21 cellular contexts compared by ENCODE assay signal in genomic region chr17:68449021-68449739, GRCh38. TPM values are rescaled to one million over a fixed set of nuclear protein-coding genes. Genes with fewer than 3 reads are reported as not detected.
DNase-seq lines count a peak whose midpoint lies in the region; ATAC-seq and TF ChIP-seq lines count a peak whose summit lies in the region.
"Had no signal": no experiment of that assay in that cellular context is flagged by ENCODE, and none has a peak within 500 bp of the region (broad histone marks: within the 10 kb centered on the region; RNA-seq: fewer than 3 reads in every experiment).

No MANE protein-coding gene starts in this region.

- no peak for ATAC-seq in HG03135 (IDR thresholded peaks at IDR 0.05; ENCODE audit: unreplicated experiment)

- H3K27me3 ChIP-seq in HAP-1 (ENCODE audit: low read depth) = no peaks in the 10 kb centered on the region

- H3K27ac ChIP-seq in C4-2B = peak overlapping the region; percentile 14; the same call in 1 of the 2 replicates
- H3K27ac ChIP-seq: HL-60, RWPE1 had no signal

- H3K36me3 Mint-ChIP-seq in endothelial cell (ENCODE audit: low read depth, unreplicated experiment) (peaks cover 29% of the 10 kb centered on the region), neural crest cell (ENCODE audit: low read depth) (peaks cover 4% of the 10 kb centered on the region)

- no peak overlapping the region for H3K4me3 ChIP-seq in HAP-1

- no peaks in the 10 kb centered on the region for H3K9me3 Mint-ChIP-seq in endothelial cell (ENCODE audit: unreplicated experiment)
- no peaks in the 10 kb centered on the region for H3K9me3 Mint-ChIP-seq in neural crest cell
- H3K9me3 Mint-ChIP-seq: CD4-positive, alpha-beta memory T cell; HFFc6 had no signal

- in situ Hi-C loops in HAP-1 (cut with MboI; ENCODE audit: low sequenced_read_pairs) = no loop called here

- no peak for TF ChIP-seq CTCF in C4-2B (conservative IDR thresholded peaks at IDR 0.05)
- TF ChIP-seq CTCF in endothelial cell (IDR thresholded peaks at IDR 0.05; ENCODE audit: unreplicated experiment) = no peak
- no peak for TF ChIP-seq CTCF in neural crest cell (conservative IDR thresholded peaks at IDR 0.05)

- peaks cover 18% of the 10 kb centered on the region for H3K4me1 Mint-ChIP-seq in endothelial cell (ENCODE audit: unreplicated experiment)
- no peaks in the 10 kb centered on the region for H3K4me1 Mint-ChIP-seq in neural crest cell

- no peaks in the 10 kb centered on the region for H3K9me3 ChIP-seq in HAP-1
- H3K9me3 ChIP-seq: SK-N-SH had no signal

- peaks cover 8% of the 10 kb centered on the region for H3K4me1 ChIP-seq in HAP-1

- H3K36me3 ChIP-seq in HAP-1 (replicated peaks) = no peaks in the 10 kb centered on the region

- H3K27ac Mint-ChIP-seq in endothelial cell (ENCODE audit: unreplicated experiment) (peak overlapping the region; percentile 31), neural crest cell (ENCODE audit: unreplicated experiment) (peak overlapping the region; percentile 67)
- H3K27ac Mint-ChIP-seq: CD4-positive, alpha-beta memory T cell; HFFc6 had no signal

- DNase-seq in HAP-1 (ENCODE audit: low spot score in 2 of 2) (peak; percentile 23 to 35), endothelial cell (ENCODE audit: low spot score) (no peak), neural crest cell (ENCODE audit: low read depth, low spot score) (no peak), DMS153 (lab: John Stamatoyannopoulos, UW) (no peak)
- no peak for DNase-seq in stimulated activated CD4-positive, alpha-beta T cell treated with anti-CD3 and anti-CD28 coated beads, Interleukin-1b, Interleukin-23, amount 100 ng/mL, for 48 hours
- DNase-seq: CD4-positive, alpha-beta memory T cell; DMS53; GDM1; HFFc6; KG1; NCI-H1092; NCI-H1436; NCI-H187 treated with DMSO at 0.1 percent for 48 hours; NCI-H2107; NCI-H748 treated with DMSO at 0.1 percent for 48 hours; SHP77 treated with DMSO at 0.1 percent for 48 hours; SK-N-SH had no signal

- H3K4me3 Mint-ChIP-seq in endothelial cell (ENCODE audit: unreplicated experiment) = no peak overlapping the region
- no peak overlapping the region for H3K4me3 Mint-ChIP-seq in neural crest cell
- H3K4me3 Mint-ChIP-seq: CD4-positive, alpha-beta memory T cell; HFFc6 had no signal

- H3K27me3 Mint-ChIP-seq in endothelial cell (ENCODE audit: unreplicated experiment) = no peaks in the 10 kb centered on the region
- H3K27me3 Mint-ChIP-seq in neural crest cell (ENCODE audit: low read depth) = no peaks in the 10 kb centered on the region
- H3K27me3 Mint-ChIP-seq: CD4-positive, alpha-beta memory T cell had no signal

RNA-seq across cellular contexts. Expression of gene WIPI1, which starts 8.1 kb away (rescaled TPM):
- 98.0 TPM for total RNA-seq in endothelial cell (ENCODE audit: unreplicated experiment)
- 14.1 and 15.6 TPM in 2 replicates for total RNA-seq in neural crest cell

Comparison
In these comparisons a context has a peak if more than half of its experiments do, and no peak if none do; other contexts are left out.
1. DNase-seq: peak in HAP-1 (2 of 2); none in endothelial cell (single experiment), neural crest cell (single experiment), DMS153 (single experiment) and stimulated activated CD4-positive, alpha-beta T cell treated with anti-CD3 and anti-CD28 coated beads, Interleukin-1b, Interleukin-23, amount 100 ng/mL, for 48 hours (single experiment).